ENCODE assay signal across 18 cellular contexts in the genomic region with DNA sequence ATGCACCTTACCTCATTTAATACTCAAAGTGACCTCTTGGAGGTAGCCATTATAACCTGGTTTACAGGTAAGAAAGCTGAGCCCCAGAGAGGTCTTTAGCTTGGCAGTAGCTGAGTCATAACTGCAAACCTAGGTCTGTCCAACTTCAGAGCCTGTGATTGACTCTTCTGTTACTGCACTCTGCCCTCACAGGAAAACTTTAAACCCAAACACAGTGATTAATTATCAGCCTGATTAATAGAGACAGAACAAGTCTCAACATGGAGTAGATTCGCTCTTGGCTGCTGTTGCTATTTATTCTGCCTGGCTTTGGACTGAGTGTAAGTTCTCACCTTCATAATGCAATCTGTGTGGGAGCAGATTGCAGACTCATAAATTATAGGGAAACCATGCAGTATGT. TPM values are rescaled to one million over a fixed set of nuclear protein-coding genes. Genes with fewer than 3 reads are reported as not detected.
DNase-seq lines count a peak whose midpoint lies in the region; ATAC-seq, FAIRE-seq and TF ChIP-seq lines count a peak whose summit lies in the region.
"Had no signal": no experiment of that assay in that cellular context is flagged by ENCODE, and none has a peak within 500 bp of the region (broad histone marks: within the 10 kb centered on the region; RNA-seq: fewer than 3 reads in every experiment).

No MANE protein-coding gene starts in this region.

- no peak for FAIRE-seq in pancreas (lab: Jason Lieb, UNC)

- peak overlapping the region; percentile 55 for H2AFZ ChIP-seq in HCT116 (ENCODE audit: low read depth, low read length, poor library complexity, severe bottlenecking)

- H3K4me3 ChIP-seq in HCT116 (replicated peaks in 1 of 2; ENCODE audit: low read depth in 1 of 2, low read length in 2 of 2) (no peak overlapping the region), epithelial cell of proximal tubule (ENCODE audit: low read depth, low read length) (peak overlapping the region; percentile 4), pancreas (no peak overlapping the region)

- H4K20me1 ChIP-seq in HCT116 (ENCODE audit: insufficient read depth), result no peaks in the 10 kb centered on the region

- peak overlapping the region; percentile 32 for H3K4me2 ChIP-seq in HCT116 (ENCODE audit: low read length)

- BruUV-seq in HCT116 (replicated peaks; lab: Mats Ljungman, UMichigan), result no TSS peak

- DNase-seq in HCT116 (ENCODE audit: low read depth, low spot score) (no peak), NCI-H2171 treated with DMSO at 0.1 percent for 48 hours (lab: John Stamatoyannopoulos, UW) (peak; percentile 74), epithelial cell of proximal tubule (ENCODE audit: low read depth) (no peak), pancreas (no peak), NCI-H2107 (lab: John Stamatoyannopoulos, UW) (no peak), HK-2 (ENCODE audit: unreplicated experiment) (no peak)
- DNase-seq: activated gamma-delta T cell treated with Interleukin-2 at 50 U/mL for 16 hours, endodermal cell, head of caudate nucleus, NCI-H1092, NCI-H774, substantia nigra had no signal

- TF ChIP-seq POLR2A in HCT116 (IDR thresholded peaks at IDR 0.05; ENCODE audit: borderline replicate concordance, extremely low read depth, insufficient read depth, insufficient read length), result no peak

- no peaks in the 10 kb centered on the region for H3K79me2 ChIP-seq in HCT116 (ENCODE audit: insufficient read depth, low read length)

- no peaks in the 10 kb centered on the region for H3K9me3 ChIP-seq in HCT116 (ENCODE audit: control insufficient read depth in 1 of 2, insufficient read depth in 1 of 2, low read depth in 1 of 2, low read length in 2 of 2)
- no peaks in the 10 kb centered on the region for H3K9me3 ChIP-seq in pancreas
- H3K9me3 ChIP-seq: neutrophil had no signal

- H3K27me3 ChIP-seq in HCT116 (ENCODE audit: insufficient read depth, low read length), result no peaks in the 10 kb centered on the region
- no peaks in the 10 kb centered on the region for H3K27me3 ChIP-seq in pancreas
- H3K27me3 ChIP-seq: neutrophil had no signal

- no peaks in the 10 kb centered on the region for H3K9me2 ChIP-seq in HCT116 (ENCODE audit: insufficient read depth)

- ATAC-seq in HCT116, result peak; percentile 57
- peak; percentile 64 to 79 (median 73) for ATAC-seq in pancreas
- ATAC-seq in GM21528 (IDR thresholded peaks at IDR 0.05; ENCODE audit: low FRiP score, unreplicated experiment), result no peak
- ATAC-seq in HG03520 (IDR thresholded peaks at IDR 0.05; ENCODE audit: unreplicated experiment), result no peak

- H3K4me1 ChIP-seq in HCT116 (ENCODE audit: control insufficient read depth in 1 of 2, insufficient read depth in 2 of 2, low read length in 2 of 2) (peaks cover 24 to 52% of the 10 kb centered on the region in 2 experiments), pancreas (peaks cover 0 to 5% (median 0%) of the 10 kb centered on the region in 3 donors)

- RAD21 ChIA-PET in HCT116 (lab: Charles Lee; ENCODE audit: low non-redundant PET in 1 of 2, low total read pairs in 2 of 2, uncharacterized antibody in 2 of 2, unreplicated experiment in 2 of 2), result no interaction called here

- no peak overlapping the region for H3K9ac ChIP-seq in HCT116 (ENCODE audit: low read length)

- POLR2A ChIA-PET in HCT116 (lab: Charles Lee), result interaction anchor here (0.8 kb wide), 1 partner anchor 27 kb away, joined by 3 read pairs; a partner anchor contains a TSS

- H3K36me3 ChIP-seq in HCT116 (ENCODE audit: control insufficient read depth in 1 of 2, insufficient read depth in 2 of 2, low read length in 2 of 2), result no peaks in the 10 kb centered on the region
- no peaks in the 10 kb centered on the region for H3K36me3 ChIP-seq in pancreas
- H3K36me3 ChIP-seq: neutrophil had no signal

- TF ChIP-seq CTCF in HCT116 (IDR thresholded peaks at IDR 0.05 in 2 of 3, conservative IDR thresholded peaks at IDR 0.05 in 1 of 3; ENCODE audit: borderline replicate concordance in 1 of 3, insufficient read depth in 1 of 3, low read depth in 2 of 3, low read length in 2 of 3) (no peak), epithelial cell of proximal tubule (conservative IDR thresholded peaks at IDR 0.05; ENCODE audit: low read depth, low read length) (no peak), pancreas (IDR thresholded peaks at IDR 0.05) (no peak)

- no peak overlapping the region for H3K27ac ChIP-seq in HCT116 (ENCODE audit: low read depth, low read length)
- peak overlapping the region in 2 of 4 donors; percentile 33 to 44 for H3K27ac ChIP-seq in pancreas
- H3K27ac ChIP-seq: neutrophil had no signal

- intact Hi-C loops in HCT116 (cut with micrococcal nuclease) (no loop called here), pancreas (cut with DNase I) (no loop called here)

- CTCF ChIA-PET in HCT116 (lab: Charles Lee), result no interaction called here

- 21 to 29% methylated on average over 1 of the region's 1 CpG for WGBS in pancreas, 2 donors

- 0 out of 2 replicates have a peak, but pooled peaks have one; percentile 8 for TF ChIP-seq RAD21 in HCT116 (IDR thresholded peaks at IDR 0.05; ENCODE audit: low read depth)

TF ChIP-seq in HCT116, 20 proteins besides CTCF, POLR2A, EP300 and RAD21:
- no peak for TF ChIP-seq SIN3A (IDR thresholded peaks at IDR 0.05; ENCODE audit: low read depth)
- peak; percentile 23; the same call in 1 of the 2 replicates for TF ChIP-seq SP1 (IDR thresholded peaks at IDR 0.05; ENCODE audit: low read depth)
- TF ChIP-seq EGR1 (IDR thresholded peaks at IDR 0.05; ENCODE audit: low read depth), result no peak
- peak; percentile 41 for TF ChIP-seq JUND (IDR thresholded peaks at IDR 0.05)
- TF ChIP-seq CBX3 (IDR thresholded peaks at IDR 0.05; ENCODE audit: low read depth), result peak; percentile 72; the same call in 1 of the 2 replicates
- TF ChIP-seq FOSL1 (IDR thresholded peaks at IDR 0.05; ENCODE audit: low read depth), result peak; percentile 41; the same call in 1 of the 2 replicates

RNA-seq across cellular contexts. Expression of a gene that starts 27.4 kb away (rescaled TPM):
- total RNA-seq in HCT116 (2021; ENCODE audit: unreplicated experiment) (421 TPM), epithelial cell of proximal tubule (307 and 390 TPM in 2 replicates), pancreas (10 to 100 TPM; 44.3 to 87.6 (median 67.2) TPM)
- polyA plus RNA-seq in HCT116 (2012), result 339 and 365 TPM in 2 replicates
- polyA plus RNA-seq in pancreas, result 10 to 100 TPM; 88.4 to 99.5 TPM

RNA-seq across cellular contexts. Expression of a gene that starts 53.9 kb away (rescaled TPM):
- not detected for total RNA-seq in HCT116 (2021; ENCODE audit: unreplicated experiment)
- polyA plus RNA-seq in HCT116 (2012), result not detected in 2 replicates
- not detected in 2 replicates for total RNA-seq in epithelial cell of proximal tubule
- not detected for total RNA-seq in pancreas
- polyA plus RNA-seq in pancreas, result not detected
- total RNA-seq: endodermal cell, lower leg skin, SK-MEL-5 had no signal
- polyA plus RNA-seq: BJ had no signal

Comparison
In these comparisons a context has a peak if more than half of its experiments do, and no peak if none do; other contexts are left out.
1. ATAC-seq: peak in HCT116 (single experiment) and pancreas (4 of 4); none in GM21528 (single experiment) and HG03520 (single experiment).